8 cellular contexts compared by ENCODE assay signal in genomic region chr9:136665111-136665703, GRCh38. TPM values are rescaled to one million over a fixed set of nuclear protein-coding genes. Genes with fewer than 3 reads are reported as not detected.
DNase-seq lines count a peak whose midpoint lies in the region; ATAC-seq and TF ChIP-seq lines count a peak whose summit lies in the region.

No MANE protein-coding gene starts in this region.

- no peaks in the 10 kb centered on the region for H3K27me3 ChIP-seq in body of pancreas

- H3K4me3 ChIP-seq in LNCaP clone FGC (ENCODE audit: low read depth, low read length): peak overlapping the region; percentile 51
- no peak overlapping the region for H3K4me3 ChIP-seq in body of pancreas
- peak overlapping the region; percentile 20 for H3K4me3 ChIP-seq in lower leg skin (ENCODE audit: low read depth, poor library complexity, severe bottlenecking)
- H3K4me3 ChIP-seq in urinary bladder (ENCODE audit: low read depth, low read length): peak overlapping the region; percentile 65

- H3K36me3 ChIP-seq in body of pancreas (replicated peaks in 1 of 2; ENCODE audit: insufficient read depth in 1 of 2, low read depth in 2 of 2): no peaks in the 10 kb centered on the region
- no peaks in the 10 kb centered on the region for H3K36me3 ChIP-seq in urinary bladder (ENCODE audit: insufficient read depth)

- TF ChIP-seq POLR2A in body of pancreas (IDR thresholded peaks at IDR 0.05) (no peak), lower leg skin (IDR thresholded peaks at IDR 0.05) (no peak)

- H3K27ac ChIP-seq in body of pancreas: peak overlapping the region in 2 of 4 donors; percentile 5 to 8
- no peak overlapping the region for H3K27ac ChIP-seq in urinary bladder (ENCODE audit: low read depth)

- WGBS in body of pancreas, 2 donors: 14% methylated on average over 49 of the region's 49 CpGs; no CpG with 5 or more reads in 1 of the 2 donors
- WGBS in lower leg skin, 2 donors: 24 to 57% methylated on average over 1 to 32 of the region's 49 CpGs
- WGBS in urinary bladder: 11% methylated on average over 49 of the region's 49 CpGs

- ATAC-seq in body of pancreas (no peak), HG02840 (IDR thresholded peaks at IDR 0.05; ENCODE audit: low FRiP score, unreplicated experiment) (no peak), HG03378 (IDR thresholded peaks at IDR 0.05; ENCODE audit: unreplicated experiment) (no peak)

- intact Hi-C loops in body of pancreas (cut with DNase I): no loop called here
- intact Hi-C loops in lower leg skin (cut with DNase I; ENCODE audit: low total_unique reads): no loop called here

- H3K9me3 ChIP-seq in body of pancreas: no peaks in the 10 kb centered on the region

- DNase-seq in DMS53 treated with DMSO at 0.1 percent for 48 hours (lab: John Stamatoyannopoulos, UW; ENCODE audit: unreplicated experiment) (peak; percentile 31), LNCaP clone FGC (ENCODE audit: low read depth) (no peak), body of pancreas (peak in 2 of 4 donors; percentile 40 to 48), lower leg skin (ENCODE audit: low spot score in 2 of 2) (no peak), hippocampal formation (lab: John Stamatoyannopoulos, UW) (no peak)

- H3K4me1 ChIP-seq in body of pancreas (peaks cover 10% of the 10 kb centered on the region), urinary bladder (ENCODE audit: insufficient read depth) (no peaks in the 10 kb centered on the region)

- TF ChIP-seq CTCF in LNCaP clone FGC (IDR thresholded peaks at IDR 0.05; ENCODE audit: control insufficient read depth, extremely low read depth, insufficient read depth) (peak; percentile 15; the same call in 1 of the 2 replicates), body of pancreas (IDR thresholded peaks at IDR 0.05) (peak in 6 of 7 experiments; percentile 15 to 49 (median 33)), lower leg skin (IDR thresholded peaks at IDR 0.05) (no peak)

RNA-seq across cellular contexts. Expression of gene EGFL7, which starts 2.5 kb away (rescaled TPM):
- 10 to 100 TPM; 14.8 to 47.0 TPM for total RNA-seq in body of pancreas
- 10 to 100 TPM; 27.8 to 62.2 (median 46.2) TPM for total RNA-seq in lower leg skin
- total RNA-seq in urinary bladder: 43.6 TPM
- 138 TPM for polyA plus RNA-seq in urinary bladder

RNA-seq across cellular contexts. Expression of gene AGPAT2, which starts 22.1 kb away (rescaled TPM):
- total RNA-seq in body of pancreas (100 to 1,000 TPM in 1 of 2 donors, 10 to 100 TPM in 1; 94.2 to 275 TPM), lower leg skin (10 to 100 TPM; 52.4 to 77.7 (median 63.5) TPM), urinary bladder (9.8 TPM)
- polyA plus RNA-seq in urinary bladder: 78.9 TPM

RNA-seq across cellular contexts. Expression of gene DIPK1B, which starts 47.2 kb away (rescaled TPM):
- total RNA-seq in body of pancreas (10 to 100 TPM in 1 of 2 donors, 1 to 10 TPM in 1; 2.0 to 25.7 TPM), lower leg skin (10 to 100 TPM in 2 of 4 donors, 1 to 10 TPM in 2; 7.1 to 13.5 (median 9.5) TPM), urinary bladder (10.8 TPM)
- polyA plus RNA-seq in urinary bladder: 18.9 TPM

Comparison
In these comparisons a context has a peak if more than half of its experiments do, and no peak if none do; other contexts are left out.
1. H3K4me3 ChIP-seq: peak in LNCaP clone FGC (single experiment), lower leg skin (single experiment) and urinary bladder (single experiment); none in body of pancreas (0 of 2).
2. CTCF ChIP-seq: peak in LNCaP clone FGC (single experiment) and body of pancreas (6 of 7); none in lower leg skin (0 of 3).